Comparison of ENCODE assay signal across 8 cellular contexts in genomic region chr3:129723558-129724324, GRCh38.
DNase-seq lines count a peak whose midpoint lies in the region; ATAC-seq and TF ChIP-seq lines count a peak whose summit lies in the region.

No MANE protein-coding gene starts in this region.

- DNase-seq in HCEC 1CT (peak; percentile 69), cardiac fibroblast (ENCODE audit: low read depth in 2 of 2) (peak; percentile 91 to 94), kidney tubule cell (ENCODE audit: low spot score) (peak; percentile 20), smooth muscle cell of the brain vasculature (ENCODE audit: low read depth, low spot score) (peak; percentile 29), NCI-H526 (lab: John Stamatoyannopoulos, UW) (no peak)
- DNase-seq in activated CD4-positive, CD25-positive, alpha-beta regulatory T cell treated with anti-CD3 and anti-CD28 coated beads, Interleukin-2, amount 50 U/mL, for 72 hours, result no peak
- DNase-seq in activated naive CD4-positive, alpha-beta T cell treated with anti-CD3 and anti-CD28 coated beads, Interleukin-2, amount 50 U/mL, for 72 hours (ENCODE audit: low spot score in 2 of 2), result no peak

- H3K36me3 Mint-ChIP-seq in activated naive CD4-positive, alpha-beta T cell treated with anti-CD3 and anti-CD28 coated beads, Interleukin-2, amount 50 U/mL, for 72 hours, result no peaks in the 10 kb centered on the region

- H3K9me3 Mint-ChIP-seq in activated naive CD4-positive, alpha-beta T cell treated with anti-CD3 and anti-CD28 coated beads, Interleukin-2, amount 50 U/mL, for 72 hours, result no peaks in the 10 kb centered on the region

- H3K27ac Mint-ChIP-seq in activated naive CD4-positive, alpha-beta T cell treated with anti-CD3 and anti-CD28 coated beads, Interleukin-2, amount 50 U/mL, for 72 hours, result no peak overlapping the region

- ATAC-seq in GM21737 (IDR thresholded peaks at IDR 0.05; ENCODE audit: unreplicated experiment), result no peak
- ATAC-seq in activated naive CD4-positive, alpha-beta T cell treated with anti-CD3 and anti-CD28 coated beads, Interleukin-2, amount 50 U/mL, for 72 hours, result no peak

- TF ChIP-seq CTCF in cardiac fibroblast (IDR thresholded peaks at IDR 0.05; ENCODE audit: low read depth, low read length), result no peak

- H3K4me3 ChIP-seq in cardiac fibroblast (replicated peaks in 1 of 2; ENCODE audit: low read depth in 2 of 2, low read length in 2 of 2), result no peak overlapping the region

Comparison
In these comparisons a context has a peak if more than half of its experiments do, and no peak if none do; other contexts are left out.
1. DNase-seq: peak in HCEC 1CT (single experiment), cardiac fibroblast (2 of 2), kidney tubule cell (single experiment) and smooth muscle cell of the brain vasculature (single experiment); none in activated CD4-positive, CD25-positive, alpha-beta regulatory T cell treated with anti-CD3 and anti-CD28 coated beads, Interleukin-2, amount 50 U/mL, for 72 hours (single experiment), NCI-H526 (0 of 2) and activated naive CD4-positive, alpha-beta T cell treated with anti-CD3 and anti-CD28 coated beads, Interleukin-2, amount 50 U/mL, for 72 hours (0 of 2).